In genomic region chr12:59847127-59847526, GRCh38 we compare ENCODE assay signal across 20 cellular contexts.
DNase-seq lines count a peak whose midpoint lies in the region; ATAC-seq and TF ChIP-seq lines count a peak whose summit lies in the region.
"Had no signal": no experiment of that assay in that cellular context is flagged by ENCODE, and none has a peak within 500 bp of the region (broad histone marks: within the 10 kb centered on the region; RNA-seq: fewer than 3 reads in every experiment).

No MANE protein-coding gene starts in this region.

- CTCF ChIA-PET in mammary epithelial cell (lab: Charles Lee; ENCODE audit: low non-redundant PET), result interaction anchor here (0.7 kb wide), 1 partner anchor 224 kb away, joined by 7 read pairs; no protein-coding TSS in a partner anchor
- CTCF ChIA-PET in MCF 10A (lab: Yijun Ruan, JAX), result no interaction called here

- TF ChIP-seq CTCF in mammary epithelial cell (conservative IDR thresholded peaks at IDR 0.05 in 1 of 2, IDR thresholded peaks at IDR 0.05 in 1 of 2; ENCODE audit: extremely low read depth in 1 of 2, insufficient read depth in 1 of 2, low read depth in 1 of 2, low read length in 2 of 2) (no peak), MCF 10A (IDR thresholded peaks at IDR 0.05; ENCODE audit: unreplicated experiment) (no peak), epithelial cell of esophagus (IDR thresholded peaks at IDR 0.05; ENCODE audit: insufficient read depth, low read depth, low read length, missing control alignments) (no peak)

- BruUV-seq in mammary epithelial cell (replicated peaks; lab: Mats Ljungman, UMichigan) (no TSS peak), MCF 10A (replicated peaks; lab: Mats Ljungman, UMichigan) (no TSS peak)

- in situ Hi-C loops in mammary epithelial cell (cut with MboI; ENCODE audit: low sequenced_read_pairs in 2 of 2), result loop anchor here in 1 of 2 donors (25.0 kb wide), 1 partner anchor 640 kb away; no protein-coding TSS in a partner anchor

- POLR2A ChIA-PET in MCF 10A (lab: Yijun Ruan, JAX), result no interaction called here

- H3K27ac ChIP-seq in mammary epithelial cell (ENCODE audit: insufficient read depth, low read depth, low read length), result no peak overlapping the region
- H3K27ac ChIP-seq: 22Rv1, BLaER1, C4-2B had no signal

- no peaks in the 10 kb centered on the region for H3K27me3 Mint-ChIP-seq in MCF 10A (ENCODE audit: insufficient read depth, unreplicated experiment)
- H3K27me3 Mint-ChIP-seq: CD4-positive, CD25-positive, alpha-beta regulatory T cell had no signal

- H3K4me3 ChIP-seq in mammary epithelial cell (replicated peaks in 1 of 3; ENCODE audit: insufficient read depth in 1 of 3, low read depth in 2 of 3, low read length in 3 of 3), result no peak overlapping the region
- no peak overlapping the region for H3K4me3 ChIP-seq in epithelial cell of esophagus (ENCODE audit: low read length)
- H3K4me3 ChIP-seq: BLaER1, GM12878, HAP-1 had no signal

- DNase-seq in mammary epithelial cell (peak; percentile 55), MCF 10A (ENCODE audit: unreplicated experiment) (no peak), epithelial cell of esophagus (ENCODE audit: low read depth) (peak; percentile 74), renal cortical epithelial cell (ENCODE audit: low read depth) (peak; percentile 44), GM19240 (ENCODE audit: insufficient read length, low spot score) (no peak)
- DNase-seq: CD4-positive, CD25-positive, alpha-beta regulatory T cell; CD8-positive, alpha-beta memory T cell; DMS 273 treated with DMSO at 0.1 percent for 48 hours; DMS79; EL; GDM1; GOT3; HFFc6 had no signal

- H3K27ac Mint-ChIP-seq in MCF 10A (ENCODE audit: low read depth, unreplicated experiment), result no peak overlapping the region
- H3K27ac Mint-ChIP-seq: B cell; CD4-positive, CD25-positive, alpha-beta regulatory T cell; CD8-positive, alpha-beta memory T cell; HFFc6 had no signal

- H3K4me2 ChIP-seq in mammary epithelial cell (ENCODE audit: insufficient read depth, low read depth, low read length), result no peak overlapping the region
- H3K4me2 ChIP-seq: BLaER1 had no signal

- peaks cover 6% of the 10 kb centered on the region for H3K4me1 ChIP-seq in mammary epithelial cell (ENCODE audit: insufficient read depth, low read length)
- H3K4me1 ChIP-seq: BLaER1, HAP-1 had no signal

- H3K9ac ChIP-seq in mammary epithelial cell (ENCODE audit: insufficient read depth, low read length), result no peak overlapping the region
- H3K9ac ChIP-seq: BLaER1 had no signal

- dilution Hi-C loops in mammary epithelial cell (cut with HindIII; ENCODE audit: low sequenced_read_pairs), result no loop called here

- no peaks in the 10 kb centered on the region for H4K20me1 ChIP-seq in mammary epithelial cell (ENCODE audit: insufficient read depth, low read length)
- H4K20me1 ChIP-seq: BLaER1 had no signal

- H3K4me1 Mint-ChIP-seq in MCF 10A (ENCODE audit: insufficient read depth, unreplicated experiment), result peaks cover 5% of the 10 kb centered on the region
- H3K4me1 Mint-ChIP-seq: B cell; CD4-positive, CD25-positive, alpha-beta regulatory T cell; CD8-positive, alpha-beta memory T cell had no signal

- H3K36me3 ChIP-seq in mammary epithelial cell (ENCODE audit: insufficient read depth, low read length), result no peaks in the 10 kb centered on the region
- H3K36me3 ChIP-seq: BLaER1, HAP-1 had no signal

- no peak overlapping the region for H2AFZ ChIP-seq in mammary epithelial cell (ENCODE audit: low read depth, low read length)

- H3K9me3 Mint-ChIP-seq in MCF 10A (ENCODE audit: unreplicated experiment), result no peaks in the 10 kb centered on the region
- H3K9me3 Mint-ChIP-seq: CD8-positive, alpha-beta memory T cell; HFFc6 had no signal

- ATAC-seq in HG03432 (IDR thresholded peaks at IDR 0.05; ENCODE audit: unreplicated experiment), result no peak
- ATAC-seq: GM12878 had no signal

- H3K4me3 Mint-ChIP-seq in MCF 10A (ENCODE audit: unreplicated experiment), result no peak overlapping the region
- H3K4me3 Mint-ChIP-seq: B cell; CD4-positive, CD25-positive, alpha-beta regulatory T cell; CD8-positive, alpha-beta memory T cell; HFFc6 had no signal

- H3K9me3 ChIP-seq in mammary epithelial cell (replicated peaks; ENCODE audit: insufficient read depth, low read length), result no peaks in the 10 kb centered on the region
- H3K9me3 ChIP-seq: BLaER1, HAP-1 had no signal

- no peaks in the 10 kb centered on the region for H3K36me3 Mint-ChIP-seq in MCF 10A (ENCODE audit: insufficient read depth, unreplicated experiment)
- H3K36me3 Mint-ChIP-seq: CD4-positive, CD25-positive, alpha-beta regulatory T cell; CD8-positive, alpha-beta memory T cell had no signal

- intact Hi-C loops in mammary epithelial cell (cut with micrococcal nuclease) (no loop called here), MCF 10A (cut with micrococcal nuclease) (no loop called here)

- H3K27me3 ChIP-seq in mammary epithelial cell (ENCODE audit: insufficient read depth, low read length), result no peaks in the 10 kb centered on the region
- H3K27me3 ChIP-seq: BLaER1 had no signal

- no peaks in the 10 kb centered on the region for H3K79me2 ChIP-seq in mammary epithelial cell (ENCODE audit: insufficient read depth, low read length)

Comparison
In these comparisons a context has a peak if more than half of its experiments do, and no peak if none do; other contexts are left out.
1. DNase-seq: peak in mammary epithelial cell (single experiment), epithelial cell of esophagus (single experiment) and renal cortical epithelial cell (single experiment); none in MCF 10A (single experiment) and GM19240 (single experiment).